ENCODE assay signal across 15 cellular contexts in genomic region chr18:33700513-33700976, GRCh38.
A peak's percentile ranks its signal among the peaks of the same experiment; 100 is the strongest.
DNase-seq lines count a peak whose midpoint lies in the region; ATAC-seq and TF ChIP-seq lines count a peak whose summit lies in the region.
"Had no signal": no experiment of that assay in that cellular context is flagged by ENCODE, and none has a peak within 500 bp of the region (broad histone marks: within the 10 kb centered on the region; RNA-seq: fewer than 3 reads in every experiment).

No MANE protein-coding gene starts in this region.

- H3K4me1 Mint-ChIP-seq in WTC11, result no peaks in the 10 kb centered on the region

- H3K27ac Mint-ChIP-seq in WTC11, result no peak overlapping the region

- no peak for TF ChIP-seq CTCF in GM10266 (IDR thresholded peaks at IDR 0.05; ENCODE audit: control insufficient read depth, insufficient read depth, low read depth, missing control alignments)
- no peak for TF ChIP-seq CTCF in WTC11 (IDR thresholded peaks at IDR 0.05)

- POLR2A ChIA-PET in WTC11 (lab: Charles Lee), result no interaction called here

- DNase-seq in GM10266 (ENCODE audit: extremely low spot score) (peak; percentile 30), SW480 (ENCODE audit: low spot score) (no peak), NCI-H524 treated with DMSO at 0.1 percent for 48 hours (lab: John Stamatoyannopoulos, UW) (no peak), NCI-H2107 treated with DMSO at 0.1 percent for 48 hours (lab: John Stamatoyannopoulos, UW; ENCODE audit: unreplicated experiment) (no peak), WTC11 (ENCODE audit: low spot score) (no peak)
- DNase-seq: activated T-cell treated with anti-CD3 and anti-CD28 coated beads, Interleukin-2, amount 50 U/mL, for 4 hours; anterior cingulate cortex; DMS153; islet precursor cell; NCI-H510A; tibial artery had no signal

- ATAC-seq in GM19328 (IDR thresholded peaks at IDR 0.05; ENCODE audit: unreplicated experiment) (peak; percentile 89), HG02623 (IDR thresholded peaks at IDR 0.05; ENCODE audit: unreplicated experiment) (peak; percentile 73), HG03196 (IDR thresholded peaks at IDR 0.05; ENCODE audit: unreplicated experiment) (peak; percentile 87), WTC11 (no peak)
- ATAC-seq: activated T-cell treated with anti-CD3 and anti-CD28 coated beads, Interleukin-2, amount 50 U/mL, for 4 hours; Right ventricle myocardium inferior had no signal

- no peaks in the 10 kb centered on the region for H3K9me3 Mint-ChIP-seq in WTC11
- H3K9me3 Mint-ChIP-seq: activated T-cell treated with anti-CD3 and anti-CD28 coated beads, Interleukin-2, amount 50 U/mL, for 4 hours had no signal

- no peaks in the 10 kb centered on the region for H3K36me3 Mint-ChIP-seq in WTC11

- no peaks in the 10 kb centered on the region for H3K27me3 Mint-ChIP-seq in WTC11 (ENCODE audit: low read depth)

- no peak overlapping the region for H3K4me3 Mint-ChIP-seq in WTC11
- H3K4me3 Mint-ChIP-seq: activated T-cell treated with anti-CD3 and anti-CD28 coated beads, Interleukin-2, amount 50 U/mL, for 4 hours had no signal

- CTCF ChIA-PET in WTC11 (lab: Charles Lee), result no interaction called here

TF ChIP-seq in WTC11, 78 proteins besides CTCF, POLR2A, EP300 and RAD21:
- no peak for TF ChIP-seq ESRRA (CRISPR knock-in tag; IDR thresholded peaks at IDR 0.05; ENCODE audit: borderline replicate concordance)
- TF ChIP-seq KAT7 (CRISPR knock-in tag; IDR thresholded peaks at IDR 0.05; ENCODE audit: borderline replicate concordance), result no peak
- TF ChIP-seq NFATC4 (CRISPR knock-in tag; IDR thresholded peaks at IDR 0.05), result no peak
- no peak for TF ChIP-seq ZNF232 (CRISPR knock-in tag; IDR thresholded peaks at IDR 0.05)
- TF ChIP-seq USF1 (CRISPR knock-in tag; IDR thresholded peaks at IDR 0.05), result no peak
